40 cellular contexts compared by ENCODE assay signal in the genomic region with DNA sequence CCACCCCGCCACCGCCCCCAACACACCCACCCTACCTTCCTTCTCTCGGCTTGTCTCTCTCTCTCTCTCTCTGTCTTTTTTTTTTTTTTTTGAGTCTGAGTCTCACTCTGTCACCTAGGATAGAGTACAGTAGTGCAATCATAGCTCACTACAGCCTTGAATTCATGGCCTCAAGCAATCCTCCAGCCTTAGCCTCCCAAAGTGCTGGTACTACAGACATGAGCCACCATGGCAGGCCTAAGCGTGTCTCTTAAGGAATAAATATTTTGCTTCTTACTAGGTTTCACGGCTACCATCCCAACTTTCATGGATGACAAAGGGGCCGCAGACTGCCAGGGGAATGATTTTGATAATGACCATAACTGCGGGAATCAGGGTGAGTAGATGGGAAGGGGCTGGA. TPM values are rescaled to one million over a fixed set of nuclear protein-coding genes. Genes with fewer than 3 reads are reported as not detected.
"Had no signal": no experiment of that assay in that cellular context is flagged by ENCODE, and none has a peak within 500 bp of the region (broad histone marks: within the 10 kb centered on the region; RNA-seq: fewer than 3 reads in every experiment).

No MANE protein-coding gene starts in this region.

- H3K4me3 Mint-ChIP-seq: activated B cell treated with CpG ODN at 0.5 μM for 24 hours; activated CD4-positive, alpha-beta memory T cell treated with anti-CD3 and anti-CD28 coated beads for 36 hours; activated CD4-positive, alpha-beta T cell treated with anti-CD3 and anti-CD28 coated beads, Interleukin-2, amount 10 ng/mL, durations not matched to agents 24 days and 14 days; activated CD8-positive, alpha-beta T cell treated with anti-CD3 and anti-CD28 coated beads for 36 hours; activated naive CD4-positive, alpha-beta T cell treated with anti-CD3 and anti-CD28 coated beads for 36 hours; activated naive CD8-positive, alpha-beta T cell treated with anti-CD3 and anti-CD28 coated beads for 36 hours; activated T-cell treated with anti-CD3 and anti-CD28 coated beads, Interleukin-2, amount 50 U/mL, for 4 hours; activated T-cell treated with anti-CD3 and anti-CD28 coated beads, Interleukin-2, amount 50 U/mL, for 72 hours; activated T-helper 1 cell treated with anti-CD3 and anti-CD28 coated beads, Interleukin-12 subunit alpha, Interleukin-12 subunit beta, Interleukin-2, Interleukin-4 antibody, amounts not matched to agents 30 ng/mL and 10 ng/mL and 1 ng/mL, durations not matched to agents 14 hours and 24 hours and 36 hours; activated T-helper 17 cell treated with anti-CD3 and anti-CD28 coated beads, Interleukin-2, amount 50 U/mL, for 72 hours; brain; central memory CD8-positive, alpha-beta T cell; T-helper 1 cell treated with Interleukin-12 subunit alpha and Interleukin-12 subunit beta and Interleukin-4 antibody, amounts not matched to agents 30 μg/mL and 1 μg/mL, for 36 hours; T-helper 2 cell treated with Interferon-gamma antibody and Interleukin-4, amounts not matched to agents 5 μg/mL and 100 μg/mL, for 36 hours had no signal

- ATAC-seq: activated CD8-positive, alpha-beta T cell treated with anti-CD3 and anti-CD28 coated beads for 36 hours; activated naive CD4-positive, alpha-beta T cell treated with anti-CD3 and anti-CD28 coated beads, Interleukin-2, amount 50 U/mL, for 72 hours; activated T-cell treated with anti-CD3 and anti-CD28 coated beads, Interleukin-2, amount 50 U/mL, for 4 hours; activated T-cell treated with anti-CD3 and anti-CD28 coated beads, Interleukin-2, amount 50 U/mL, for 72 hours; activated T-helper 17 cell treated with anti-CD3 and anti-CD28 coated beads, Interleukin-2, amount 50 U/mL, for 72 hours had no signal

- H3K27me3 Mint-ChIP-seq: activated CD4-positive, alpha-beta memory T cell treated with anti-CD3 and anti-CD28 coated beads for 36 hours; activated CD4-positive, alpha-beta T cell treated with anti-CD3 and anti-CD28 coated beads, Interleukin-2, amount 10 ng/mL, durations not matched to agents 24 days and 14 days; activated T-helper 17 cell treated with anti-CD3 and anti-CD28 coated beads, Interleukin-2, amount 50 U/mL, for 72 hours had no signal

- H3K9me3 Mint-ChIP-seq: activated B cell treated with CpG ODN at 0.5 μM for 24 hours; activated CD4-positive, alpha-beta memory T cell treated with anti-CD3 and anti-CD28 coated beads for 36 hours; activated CD4-positive, alpha-beta T cell treated with anti-CD3 and anti-CD28 coated beads, Interleukin-2, amount 10 ng/mL, durations not matched to agents 24 days and 14 days; activated CD8-positive, alpha-beta T cell treated with anti-CD3 and anti-CD28 coated beads for 36 hours; activated naive CD4-positive, alpha-beta T cell treated with anti-CD3 and anti-CD28 coated beads for 36 hours; activated naive CD4-positive, alpha-beta T cell treated with anti-CD3 and anti-CD28 coated beads, Interleukin-2, amount 50 U/mL, for 72 hours; activated naive CD8-positive, alpha-beta T cell treated with anti-CD3 and anti-CD28 coated beads for 36 hours; activated T-cell treated with anti-CD3 and anti-CD28 coated beads, Interleukin-2, amount 50 U/mL, for 4 hours; activated T-cell treated with anti-CD3 and anti-CD28 coated beads, Interleukin-2, amount 50 U/mL, for 72 hours; activated T-helper 1 cell treated with anti-CD3 and anti-CD28 coated beads, Interleukin-12 subunit alpha, Interleukin-12 subunit beta, Interleukin-2, Interleukin-4 antibody, amounts not matched to agents 30 ng/mL and 10 ng/mL and 1 ng/mL, durations not matched to agents 14 hours and 24 hours and 36 hours; activated T-helper 17 cell treated with anti-CD3 and anti-CD28 coated beads, Interleukin-2, amount 50 U/mL, for 72 hours; central memory CD8-positive, alpha-beta T cell; T-helper 1 cell treated with Interleukin-12 subunit alpha and Interleukin-12 subunit beta and Interleukin-4 antibody, amounts not matched to agents 30 μg/mL and 1 μg/mL, for 36 hours; T-helper 2 cell treated with Interferon-gamma antibody and Interleukin-4, amounts not matched to agents 5 μg/mL and 100 μg/mL, for 36 hours had no signal

- H3K27me3 ChIP-seq: adrenal gland, cardiac muscle cell had no signal

- H3K4me3 ChIP-seq: adrenal gland, cardiac muscle cell had no signal

- H3K4me1 Mint-ChIP-seq: activated B cell treated with CpG ODN at 0.5 μM for 24 hours; activated CD4-positive, alpha-beta T cell treated with anti-CD3 and anti-CD28 coated beads, Interleukin-2, amount 10 ng/mL, durations not matched to agents 24 days and 14 days; activated naive CD8-positive, alpha-beta T cell treated with anti-CD3 and anti-CD28 coated beads for 36 hours; activated T-helper 17 cell treated with anti-CD3 and anti-CD28 coated beads, Interleukin-2, amount 50 U/mL, for 72 hours; brain; central memory CD8-positive, alpha-beta T cell had no signal

- H3K9me3 ChIP-seq: adrenal gland had no signal

- DNase-seq: activated B cell treated with CpG ODN at 0.5 μM for 24 hours; activated CD4-positive, alpha-beta memory T cell treated with anti-CD3 and anti-CD28 coated beads for 36 hours; activated CD4-positive, alpha-beta T cell treated with anti-CD3 and anti-CD28 coated beads for 4 hours; activated CD4-positive, alpha-beta T cell treated with anti-CD3 and anti-CD28 coated beads, Interleukin-2, amount 10 ng/mL, durations not matched to agents 24 days and 14 days; activated CD4-positive, alpha-beta T cell treated with anti-CD3 and anti-CD28 coated beads, Interleukin-2, amount 50 U/mL, for 1 hour; activated CD4-positive, alpha-beta T cell treated with anti-CD3 and anti-CD28 coated beads, Interleukin-2, amount 50 U/mL, for 4 hours; activated CD4-positive, CD25-positive, alpha-beta regulatory T cell treated with anti-CD3 and anti-CD28 coated beads, Interleukin-2, amount 50 U/mL, for 72 hours; activated CD8-positive, alpha-beta memory T cell treated with anti-CD3 and anti-CD28 coated beads, Interleukin-2, amount 50 U/mL, for 4 hours; activated CD8-positive, alpha-beta T cell treated with anti-CD3 and anti-CD28 coated beads for 36 hours; activated effector memory CD4-positive, alpha-beta T cell treated with anti-CD3 and anti-CD28 coated beads, Interleukin-2, amount 50 U/mL, for 16 hours; activated gamma-delta T cell treated with Interleukin-2 at 50 U/mL for 16 hours; activated naive CD4-positive, alpha-beta T cell; activated naive CD4-positive, alpha-beta T cell treated with anti-CD3 and anti-CD28 coated beads for 36 hours; activated naive CD4-positive, alpha-beta T cell treated with anti-CD3 and anti-CD28 coated beads, Interleukin-2, amount 50 U/mL, for 16 hours; activated naive CD8-positive, alpha-beta T cell treated with anti-CD3 and anti-CD28 coated beads for 36 hours; activated T-cell treated with anti-CD3 and anti-CD28 coated beads for 4 hours; activated T-cell treated with anti-CD3 and anti-CD28 coated beads, Interleukin-2, amount 50 U/mL, for 1 hour; activated T-cell treated with anti-CD3 and anti-CD28 coated beads, Interleukin-2, amount 50 U/mL, for 4 hours; activated T-cell treated with anti-CD3 and anti-CD28 coated beads, Interleukin-2, amount 50 U/mL, for 72 hours; adrenal gland; amniotic stem cell; aorta; caudate nucleus; cerebellar nuclear complex; T-helper 1 cell; T-helper 2 cell; T-helper 9 cell had no signal

- H3K27ac ChIP-seq: adrenal gland, cardiac muscle cell, VCaP had no signal

- H3K36me3 ChIP-seq: adrenal gland, cardiac muscle cell had no signal

- FAIRE-seq: bronchial epithelial cell, TTC549 had no signal

- H3K27ac Mint-ChIP-seq: activated B cell treated with CpG ODN at 0.5 μM for 24 hours; activated CD4-positive, alpha-beta memory T cell treated with anti-CD3 and anti-CD28 coated beads for 36 hours; activated CD4-positive, alpha-beta T cell treated with anti-CD3 and anti-CD28 coated beads, Interleukin-2, amount 10 ng/mL, durations not matched to agents 24 days and 14 days; activated CD8-positive, alpha-beta T cell treated with anti-CD3 and anti-CD28 coated beads for 36 hours; activated naive CD4-positive, alpha-beta T cell treated with anti-CD3 and anti-CD28 coated beads for 36 hours; activated naive CD4-positive, alpha-beta T cell treated with anti-CD3 and anti-CD28 coated beads, Interleukin-2, amount 50 U/mL, for 72 hours; activated naive CD8-positive, alpha-beta T cell treated with anti-CD3 and anti-CD28 coated beads for 36 hours; activated T-cell treated with anti-CD3 and anti-CD28 coated beads, Interleukin-2, amount 50 U/mL, for 72 hours; activated T-helper 1 cell treated with anti-CD3 and anti-CD28 coated beads, Interleukin-12 subunit alpha, Interleukin-12 subunit beta, Interleukin-2, Interleukin-4 antibody, amounts not matched to agents 30 ng/mL and 10 ng/mL and 1 ng/mL, durations not matched to agents 14 hours and 24 hours and 36 hours; activated T-helper 17 cell treated with anti-CD3 and anti-CD28 coated beads, Interleukin-2, amount 50 U/mL, for 72 hours; brain; T-helper 1 cell treated with Interleukin-12 subunit alpha and Interleukin-12 subunit beta and Interleukin-4 antibody, amounts not matched to agents 30 μg/mL and 1 μg/mL, for 36 hours; T-helper 2 cell treated with Interferon-gamma antibody and Interleukin-4, amounts not matched to agents 5 μg/mL and 100 μg/mL, for 36 hours had no signal

- H3K4me1 ChIP-seq: adrenal gland had no signal

- H3K36me3 Mint-ChIP-seq: activated CD4-positive, alpha-beta memory T cell treated with anti-CD3 and anti-CD28 coated beads for 36 hours; activated naive CD4-positive, alpha-beta T cell treated with anti-CD3 and anti-CD28 coated beads, Interleukin-2, amount 50 U/mL, for 72 hours; activated naive CD8-positive, alpha-beta T cell treated with anti-CD3 and anti-CD28 coated beads for 36 hours; brain had no signal

RNA-seq across cellular contexts. Expression of a gene that starts 55.8 kb away (rescaled TPM):
- total RNA-seq: activated B cell treated with CpG ODN at 0.5 μM for 24 hours; activated CD4-positive, alpha-beta memory T cell treated with anti-CD3 and anti-CD28 coated beads for 36 hours; activated CD4-positive, alpha-beta T cell treated with anti-CD3 and anti-CD28 coated beads, Interleukin-2, amount 10 ng/mL, durations not matched to agents 24 days and 14 days; activated CD8-positive, alpha-beta memory T cell treated with anti-CD3 and anti-CD28 coated beads for 36 hours; activated CD8-positive, alpha-beta T cell treated with anti-CD3 and anti-CD28 coated beads for 36 hours; activated naive CD4-positive, alpha-beta T cell treated with anti-CD3 and anti-CD28 coated beads for 36 hours; activated naive CD4-positive, alpha-beta T cell treated with anti-CD3 and anti-CD28 coated beads, Interleukin-2, amount 50 U/mL, for 72 hours; activated naive CD8-positive, alpha-beta T cell treated with anti-CD3 and anti-CD28 coated beads for 36 hours; activated T-cell treated with anti-CD3 and anti-CD28 coated beads, Interleukin-2, amount 50 U/mL, for 4 hours; activated T-cell treated with anti-CD3 and anti-CD28 coated beads, Interleukin-2, amount 50 U/mL, for 72 hours; activated T-helper 1 cell treated with anti-CD3 and anti-CD28 coated beads, Interleukin-12 subunit alpha, Interleukin-12 subunit beta, Interleukin-2, Interleukin-4 antibody, amounts not matched to agents 30 ng/mL and 10 ng/mL and 1 ng/mL, durations not matched to agents 14 hours and 24 hours and 36 hours; activated T-helper 17 cell treated with anti-CD3 and anti-CD28 coated beads, Interleukin-2, amount 50 U/mL, for 72 hours; adrenal gland; aorta; bronchial epithelial cell; cardiac muscle cell; chondrocyte had no signal
